ENCODE assay signal across 1 cellular context in genomic region chr20:58231678-58232077, GRCh38.
TF ChIP-seq lines count a peak whose summit lies in the region.

No MANE protein-coding gene starts in this region.

TF ChIP-seq in GM23338, 12 proteins besides CTCF, POLR2A, EP300 and RAD21 (continued from another document):
- TF ChIP-seq REST (IDR thresholded peaks at IDR 0.05; ENCODE audit: unreplicated experiment): no peak
- no peak for TF ChIP-seq STAT1 (IDR thresholded peaks at IDR 0.05; ENCODE audit: unreplicated experiment)
- TF ChIP-seq ETS1 (IDR thresholded peaks at IDR 0.05): no peak
- TF ChIP-seq CREB1 (CRISPR knock-in tag; IDR thresholded peaks at IDR 0.05; ENCODE audit: low read depth): no peak
- no peak for TF ChIP-seq ZNF114 (CRISPR knock-in tag; IDR thresholded peaks at IDR 0.05)
- TF ChIP-seq ZNF331 (CRISPR knock-in tag; IDR thresholded peaks at IDR 0.05; ENCODE audit: low read depth): no peak
- TF ChIP-seq JUNB (IDR thresholded peaks at IDR 0.05; ENCODE audit: unreplicated experiment): no peak
- no peak for TF ChIP-seq EZH2 (IDR thresholded peaks at IDR 0.05; ENCODE audit: low read depth, unreplicated experiment)
